ENCODE assay signal across 14 cellular contexts in the genomic region with DNA sequence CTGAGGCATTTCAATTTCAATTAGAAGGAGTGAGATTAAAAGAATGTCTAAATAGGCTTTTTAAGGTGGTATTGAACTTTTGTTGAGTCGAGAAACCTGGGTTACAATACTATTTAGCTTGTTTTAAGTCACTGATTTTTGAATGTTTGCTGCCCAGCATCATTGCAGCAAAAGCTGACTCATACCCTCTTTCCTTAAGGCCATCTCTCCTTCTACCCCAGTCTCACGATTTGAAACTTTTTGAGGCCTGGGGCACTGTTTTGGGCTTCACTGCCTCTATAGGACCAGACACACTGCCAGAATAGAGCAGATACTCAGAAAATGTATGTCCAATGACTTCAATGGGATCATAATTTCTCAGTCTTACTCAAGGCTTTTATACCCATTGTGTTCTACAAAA.
DNase-seq lines count a peak whose midpoint lies in the region; ATAC-seq and TF ChIP-seq lines count a peak whose summit lies in the region.
"Had no signal": no experiment of that assay in that cellular context is flagged by ENCODE, and none has a peak within 500 bp of the region (broad histone marks: within the 10 kb centered on the region; RNA-seq: fewer than 3 reads in every experiment).

No MANE protein-coding gene starts in this region.

- H3K9ac ChIP-seq in SK-N-SH = no peak overlapping the region

- WGBS in SK-N-SH (ENCODE audit: low lambda C conversion rate) = 74% methylated on average over 2 of the region's 2 CpGs
- 80% methylated on average over 2 of the region's 2 CpGs for WGBS in suprapubic skin

- H3K4me2 ChIP-seq in SK-N-SH = peak overlapping the region; percentile 15; the same call in 1 of the 2 replicates

- H3K36me3 ChIP-seq in SK-N-SH (replicated peaks in 1 of 2; ENCODE audit: control insufficient read depth in 1 of 2, insufficient read depth in 2 of 2, low read length in 1 of 2) (no peaks in the 10 kb centered on the region), suprapubic skin (no peaks in the 10 kb centered on the region)
- no peaks in the 10 kb centered on the region for H3K36me3 ChIP-seq in CD8-positive, alpha-beta T cell (ENCODE audit: insufficient read depth, low read length)

- H3K27ac Mint-ChIP-seq in CD8-positive, alpha-beta T cell = no peak overlapping the region
- H3K27ac Mint-ChIP-seq: activated naive CD4-positive, alpha-beta T cell treated with anti-CD3 and anti-CD28 coated beads, Interleukin-2, amount 50 U/mL, for 24 hours had no signal

- H3K9me3 ChIP-seq in SK-N-SH (no peaks in the 10 kb centered on the region; the same call in 1 of the 2 replicates), suprapubic skin (no peaks in the 10 kb centered on the region)
- no peaks in the 10 kb centered on the region for H3K9me3 ChIP-seq in CD8-positive, alpha-beta T cell (ENCODE audit: low read length)

- H2AFZ ChIP-seq in SK-N-SH (ENCODE audit: low read depth) = no peak overlapping the region

- no peaks in the 10 kb centered on the region for H3K27me3 Mint-ChIP-seq in CD8-positive, alpha-beta T cell (ENCODE audit: low read depth)
- H3K27me3 Mint-ChIP-seq: activated naive CD4-positive, alpha-beta T cell treated with anti-CD3 and anti-CD28 coated beads, Interleukin-2, amount 50 U/mL, for 24 hours had no signal

- no peak overlapping the region for H3K4me3 ChIP-seq in SK-N-SH (ENCODE audit: low read depth in 2 of 2, low read length in 1 of 2)
- H3K4me3 ChIP-seq in fibroblast of the aortic adventitia (ENCODE audit: low read depth, low read length) = no peak overlapping the region
- H3K4me3 ChIP-seq in suprapubic skin = no peak overlapping the region
- H3K4me3 ChIP-seq in CD8-positive, alpha-beta T cell (ENCODE audit: low read depth, low read length) = no peak overlapping the region

- no peaks in the 10 kb centered on the region for H3K79me2 ChIP-seq in SK-N-SH (ENCODE audit: insufficient read depth)

- TF ChIP-seq RAD21 in SK-N-SH (IDR thresholded peaks at IDR 0.05; ENCODE audit: low read length) = no peak

- H3K4me1 ChIP-seq in SK-N-SH (ENCODE audit: control insufficient read depth in 1 of 2, insufficient read depth in 2 of 2, low read depth in 1 of 2, low read length in 1 of 2) (peaks cover 15 to 56% of the 10 kb centered on the region in 2 experiments), suprapubic skin (peaks cover 36% of the 10 kb centered on the region)
- H3K4me1 ChIP-seq in CD8-positive, alpha-beta T cell (ENCODE audit: insufficient read depth, low read length) = peaks cover 10% of the 10 kb centered on the region

- DNase-seq in SK-N-SH (no peak), amniotic epithelial cell (ENCODE audit: low read depth) (peak; percentile 12), fibroblast of the aortic adventitia (ENCODE audit: low read depth) (peak; percentile 49), suprapubic skin (ENCODE audit: low spot score in 2 of 2) (no peak), NCI-H226 (no peak), RWPE1 (ENCODE audit: low spot score) (no peak)
- no peak for DNase-seq in CD8-positive, alpha-beta T cell
- DNase-seq: activated CD8-positive, alpha-beta memory T cell treated with anti-CD3 and anti-CD28 coated beads, Interleukin-2, amount 50 U/mL, for 4 hours; GF-D8; NCI-H2227 treated with DMSO at 0.1 percent for 48 hours; stimulated activated CD4-positive, alpha-beta T cell treated with anti-CD3 and anti-CD28 coated beads, Interleukin-4, amount 100 ng/mL, for 24 hours had no signal

- H3K27ac ChIP-seq in SK-N-SH (ENCODE audit: low read depth in 2 of 2, low read length in 1 of 2) (peak overlapping the region in 1 of 2 experiments; percentile 66; a peak in 3 of 4 replicates), suprapubic skin (peak overlapping the region; percentile 60), RWPE1 (no peak overlapping the region)
- no peak overlapping the region for H3K27ac ChIP-seq in CD8-positive, alpha-beta T cell (ENCODE audit: low read depth, low read length)
- H3K27ac ChIP-seq: 22Rv1 had no signal

- ATAC-seq in SK-N-SH treated with all-trans-retinoic acid at 6 μM for 48 hours = no peak
- no peak for ATAC-seq in CD8-positive, alpha-beta T cell

- no peaks in the 10 kb centered on the region for H4K20me1 ChIP-seq in SK-N-SH (ENCODE audit: insufficient read depth)

- no peak for TF ChIP-seq EP300 in SK-N-SH (IDR thresholded peaks at IDR 0.05; ENCODE audit: borderline replicate concordance in 1 of 2, low read depth in 1 of 2, low read length in 1 of 2)
- TF ChIP-seq EP300 in suprapubic skin (IDR thresholded peaks at IDR 0.05) = no peak

- no peaks in the 10 kb centered on the region; the same call in 1 of the 2 replicates for H3K9me2 ChIP-seq in SK-N-SH

- CTCF ChIA-PET in SK-N-SH (lab: Yijun Ruan, JAX) = interaction anchor here (1.3 kb wide), 1 partner anchor 15 kb away, joined by 3 read pairs; no protein-coding TSS in a partner anchor
- CTCF ChIA-PET in CD8-positive, alpha-beta T cell (lab: Charles Lee) = interaction anchor here (1.2 kb wide), 1 partner anchor 27 kb away, joined by 4 read pairs; no protein-coding TSS in a partner anchor
- CTCF ChIA-PET in RWPE1 (lab: Yijun Ruan, JAX) = no interaction called here

- H3K27me3 ChIP-seq in SK-N-SH (ENCODE audit: insufficient read depth) (no peaks in the 10 kb centered on the region), suprapubic skin (no peaks in the 10 kb centered on the region)
- H3K27me3 ChIP-seq in CD8-positive, alpha-beta T cell (ENCODE audit: insufficient read depth, low read length) = no peaks in the 10 kb centered on the region

- no peak for TF ChIP-seq POLR2A in suprapubic skin (IDR thresholded peaks at IDR 0.05)

- H3K4me3 Mint-ChIP-seq in CD8-positive, alpha-beta T cell = no peak overlapping the region
- H3K4me3 Mint-ChIP-seq: activated naive CD4-positive, alpha-beta T cell treated with anti-CD3 and anti-CD28 coated beads, Interleukin-2, amount 50 U/mL, for 24 hours had no signal

- no peak for TF ChIP-seq CTCF in SK-N-SH (IDR thresholded peaks at IDR 0.05)
- TF ChIP-seq CTCF in fibroblast of the aortic adventitia (IDR thresholded peaks at IDR 0.05; ENCODE audit: insufficient read depth, low read length) = no peak
- TF ChIP-seq CTCF in suprapubic skin (IDR thresholded peaks at IDR 0.05) = no peak
- no peak for TF ChIP-seq CTCF in CD8-positive, alpha-beta T cell (IDR thresholded peaks at IDR 0.05)
- TF ChIP-seq CTCF in RWPE1 (conservative IDR thresholded peaks at IDR 0.05; ENCODE audit: low read depth) = no peak

- no peaks in the 10 kb centered on the region for H3K36me3 Mint-ChIP-seq in CD8-positive, alpha-beta T cell
- H3K36me3 Mint-ChIP-seq: activated naive CD4-positive, alpha-beta T cell treated with anti-CD3 and anti-CD28 coated beads, Interleukin-2, amount 50 U/mL, for 24 hours had no signal

- H3F3A ChIP-seq in SK-N-SH (replicated peaks; ENCODE audit: insufficient read depth) = peaks cover 22% of the 10 kb centered on the region

- H3K4me1 Mint-ChIP-seq in CD8-positive, alpha-beta T cell (ENCODE audit: low read depth) = peaks cover 10% of the 10 kb centered on the region

- POLR2A ChIA-PET in SK-N-SH (lab: Yijun Ruan, JAX) = no interaction called here
- POLR2A ChIA-PET in CD8-positive, alpha-beta T cell (lab: Charles Lee) = interaction anchor here (0.6 kb wide), 1 partner anchor 170 kb away, joined by 3 read pairs; no protein-coding TSS in a partner anchor
- POLR2A ChIA-PET in RWPE1 (lab: Yijun Ruan, JAX; ENCODE audit: low non-redundant PET) = no interaction called here

- no peaks in the 10 kb centered on the region for H3K9me3 Mint-ChIP-seq in CD8-positive, alpha-beta T cell
- H3K9me3 Mint-ChIP-seq: activated naive CD4-positive, alpha-beta T cell treated with anti-CD3 and anti-CD28 coated beads, Interleukin-2, amount 50 U/mL, for 24 hours had no signal

- intact Hi-C loops in CD8-positive, alpha-beta T cell (cut with DNase I, micrococcal nuclease) = no loop called here

TF ChIP-seq in SK-N-SH, 30 proteins besides CTCF, POLR2A, EP300 and RAD21:
- TF ChIP-seq TEAD4 (IDR thresholded peaks at IDR 0.05; ENCODE audit: borderline replicate concordance, insufficient read depth) (no peak), TAF1 (IDR thresholded peaks at IDR 0.05; ENCODE audit: borderline replicate concordance, low read depth, low read length) (no peak), NRF1 (IDR thresholded peaks at IDR 0.05; ENCODE audit: low read depth, low read length) (no peak), EZH2phosphoT487 (IDR thresholded peaks at IDR 0.05; ENCODE audit: borderline replicate concordance, low read depth) (no peak)
TF ChIP-seq in SK-N-SH: peak in this region for 0.

TF ChIP-seq in SK-N-SH treated with all-trans-retinoic acid at 6 μM for 48 hours, 23 proteins besides CTCF, POLR2A, EP300 and RAD21:
- TF ChIP-seq PPARA (CRISPR knock-in tag; IDR thresholded peaks at IDR 0.05; ENCODE audit: borderline replicate concordance) (no peak), TCF4 (CRISPR knock-in tag; IDR thresholded peaks at IDR 0.05; ENCODE audit: borderline replicate concordance) (no peak)
- TF ChIP-seq, protein P1, sequence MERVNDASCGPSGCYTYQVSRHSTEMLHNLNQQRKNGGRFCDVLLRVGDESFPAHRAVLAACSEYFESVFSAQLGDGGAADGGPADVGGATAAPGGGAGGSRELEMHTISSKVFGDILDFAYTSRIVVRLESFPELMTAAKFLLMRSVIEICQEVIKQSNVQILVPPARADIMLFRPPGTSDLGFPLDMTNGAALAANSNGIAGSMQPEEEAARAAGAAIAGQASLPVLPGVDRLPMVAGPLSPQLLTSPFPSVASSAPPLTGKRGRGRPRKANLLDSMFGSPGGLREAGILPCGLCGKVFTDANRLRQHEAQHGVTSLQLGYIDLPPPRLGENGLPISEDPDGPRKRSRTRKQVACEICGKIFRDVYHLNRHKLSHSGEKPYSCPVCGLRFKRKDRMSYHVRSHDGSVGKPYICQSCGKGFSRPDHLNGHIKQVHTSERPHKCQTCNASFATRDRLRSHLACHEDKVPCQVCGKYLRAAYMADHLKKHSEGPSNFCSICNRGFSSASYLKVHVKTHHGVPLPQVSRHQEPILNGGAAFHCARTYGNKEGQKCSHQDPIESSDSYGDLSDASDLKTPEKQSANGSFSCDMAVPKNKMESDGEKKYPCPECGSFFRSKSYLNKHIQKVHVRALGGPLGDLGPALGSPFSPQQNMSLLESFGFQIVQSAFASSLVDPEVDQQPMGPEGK (CRISPR knock-in tag; IDR thresholded peaks at IDR 0.05; ENCODE audit: borderline replicate concordance) = no peak
- TF ChIP-seq, protein P2, sequence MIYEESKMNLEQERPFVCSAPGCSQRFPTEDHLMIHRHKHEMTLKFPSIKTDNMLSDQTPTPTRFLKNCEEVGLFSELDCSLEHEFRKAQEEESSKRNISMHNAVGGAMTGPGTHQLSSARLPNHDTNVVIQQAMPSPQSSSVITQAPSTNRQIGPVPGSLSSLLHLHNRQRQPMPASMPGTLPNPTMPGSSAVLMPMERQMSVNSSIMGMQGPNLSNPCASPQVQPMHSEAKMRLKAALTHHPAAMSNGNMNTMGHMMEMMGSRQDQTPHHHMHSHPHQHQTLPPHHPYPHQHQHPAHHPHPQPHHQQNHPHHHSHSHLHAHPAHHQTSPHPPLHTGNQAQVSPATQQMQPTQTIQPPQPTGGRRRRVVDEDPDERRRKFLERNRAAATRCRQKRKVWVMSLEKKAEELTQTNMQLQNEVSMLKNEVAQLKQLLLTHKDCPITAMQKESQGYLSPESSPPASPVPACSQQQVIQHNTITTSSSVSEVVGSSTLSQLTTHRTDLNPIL (CRISPR knock-in tag; IDR thresholded peaks at IDR 0.05; ENCODE audit: low read depth) = no peak

Comparison
In these comparisons a context has a peak if more than half of its experiments do, and no peak if none do; other contexts are left out.
1. DNase-seq: peak in amniotic epithelial cell (single experiment) and fibroblast of the aortic adventitia (single experiment); none in SK-N-SH (single experiment), suprapubic skin (0 of 2), CD8-positive, alpha-beta T cell (0 of 7), NCI-H226 (single experiment) and RWPE1 (single experiment).